8 cellular contexts compared by ENCODE assay signal in the genomic region with DNA sequence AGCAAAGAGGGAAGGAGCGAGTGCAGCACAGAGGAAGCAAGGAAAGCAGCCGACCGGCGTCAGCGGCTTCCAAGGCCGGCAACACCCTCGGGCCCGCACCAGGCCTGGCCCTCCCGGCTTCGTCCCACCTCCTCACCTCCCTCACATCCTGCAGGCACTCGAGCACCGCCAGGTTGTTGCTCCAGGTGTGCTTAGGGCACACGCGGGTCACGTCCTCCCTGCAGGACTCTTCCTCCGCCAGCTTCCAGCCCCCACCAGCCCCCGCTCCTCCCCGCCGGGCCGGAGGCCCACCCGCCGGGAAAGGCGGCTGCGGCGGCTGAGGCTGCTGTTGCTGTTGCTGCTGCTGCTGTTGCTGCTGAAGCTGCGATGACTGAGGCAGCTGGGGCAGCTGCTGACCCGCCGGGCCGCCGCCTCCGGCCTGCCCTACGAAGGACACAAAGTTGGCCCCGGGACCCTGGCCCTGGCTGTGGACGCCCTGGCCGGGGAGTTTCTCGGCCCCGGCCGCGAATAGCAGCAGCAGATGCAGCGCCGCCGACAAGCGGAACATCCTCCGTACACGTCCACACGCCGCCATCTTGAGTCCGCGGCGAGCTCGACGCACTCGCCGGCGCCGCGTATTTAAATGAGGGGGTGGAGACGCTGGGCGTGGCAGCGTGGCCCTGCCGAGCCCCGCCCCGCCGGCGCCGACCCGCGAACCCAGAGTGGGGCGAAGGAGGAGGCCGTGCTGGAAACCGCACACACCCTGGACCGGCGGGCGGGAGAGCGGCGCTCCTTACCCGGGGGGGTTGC. TPM values are rescaled to one million over a fixed set of nuclear protein-coding genes. Genes with fewer than 3 reads are reported as not detected.
DNase-seq lines count a peak whose midpoint lies in the region; ATAC-seq and TF ChIP-seq lines count a peak whose summit lies in the region.

A gene (minus strand): TSS at position 594 of the 789 bp plus-strand sequence. CDS start 20 bp downstream, at position 574.

- H3K27me3 ChIP-seq in A673 (replicated peaks; ENCODE audit: insufficient read depth, low read depth, low read length, poor library complexity), result no peaks in the 10 kb centered on the region
- H3K27me3 ChIP-seq in spleen (replicated peaks in 1 of 7), result no peaks in the 10 kb centered on the region

- peak within 1 kb of the TSS; percentile 94 for H3K27ac ChIP-seq in A673 (ENCODE audit: low read depth, low read length, poor library complexity, severe bottlenecking)
- H3K27ac ChIP-seq in spleen, result peak within 1 kb of the TSS; percentile 94 to 99 (median 98)

- no TSS peak for BruUV-seq in A673 (replicated peaks; lab: Mats Ljungman, UMichigan)

- no peaks in the 10 kb centered on the region for H3K9me3 Mint-ChIP-seq in activated B cell treated with CpG ODN at 0.5 μM for 24 hours

- peaks cover 11% of the 10 kb centered on the region for H3K4me1 ChIP-seq in A673 (ENCODE audit: insufficient read depth, low read length, poor library complexity, severe bottlenecking)
- peaks cover 18 to 60% (median 51%) of the 10 kb centered on the region in 6 donors for H3K4me1 ChIP-seq in spleen

- POLR2A ChIA-PET in A673 (lab: Charles Lee; ENCODE audit: low non-redundant PET) (interaction anchor here (0.6 kb wide), 1 partner anchor 14 kb away, joined by 10 read pairs; no protein-coding TSS in a partner anchor), activated B cell treated with CpG ODN at 0.5 μM for 24 hours (lab: Charles Lee) (interaction anchor here (0.5 to 2.2 kb wide), 18 partner anchors 10 to 1041 kb away, joined by 3 to 25 read pairs (median 4); a partner anchor contains a TSS)

- peak within 1 kb of the TSS; percentile 85 for H3K4me3 ChIP-seq in A673 (ENCODE audit: low read depth, low read length, poor library complexity, severe bottlenecking)
- peak within 1 kb of the TSS; percentile 94 to 99 for H3K4me3 ChIP-seq in cardiac fibroblast (replicated peaks in 1 of 2; ENCODE audit: low read depth in 2 of 2, low read length in 2 of 2)
- H3K4me3 ChIP-seq in spleen, result peak within 1 kb of the TSS; percentile 76 to 99 (median 94)

- DNase-seq in A673 (ENCODE audit: low spot score) (peak; percentile 96), NCI-H2227 (lab: John Stamatoyannopoulos, UW; ENCODE audit: unreplicated experiment) (peak; percentile 91), activated B cell treated with CpG ODN at 0.5 μM for 24 hours (peak; percentile 94), cardiac fibroblast (ENCODE audit: low read depth in 2 of 2) (peak; percentile 91 to 94), inferior parietal cortex (ENCODE audit: extremely low spot score) (peak; percentile 92), spleen (peak; percentile 99)

- intact Hi-C loops in A673 (cut with micrococcal nuclease; ENCODE audit: unreplicated experiment) (loop anchor here (10.0 kb wide), 1 partner anchor 112 kb away; no protein-coding TSS in a partner anchor), activated B cell treated with CpG ODN at 0.5 μM for 24 hours (cut with micrococcal nuclease) (loop anchor here (1.0 to 10.0 kb wide), 8 partner anchors 17 to 828 kb away; a partner anchor contains a TSS), spleen (cut with DNase I; ENCODE audit: low total_unique reads) (no loop called here)

- 0 to 2% (median 0%) methylated on average over 47 to 77 of the region's 77 CpGs for WGBS in spleen, 5 donors

- H3K9me3 ChIP-seq in A673 (ENCODE audit: low read depth, low read length, poor library complexity, severe bottlenecking), result peaks cover 4% of the 10 kb centered on the region
- no peaks in the 10 kb centered on the region for H3K9me3 ChIP-seq in spleen

- H3K27me3 Mint-ChIP-seq in activated B cell treated with CpG ODN at 0.5 μM for 24 hours, result no peaks in the 10 kb centered on the region

- peaks cover 3% of the 10 kb centered on the region for H3K36me3 Mint-ChIP-seq in activated B cell treated with CpG ODN at 0.5 μM for 24 hours (ENCODE audit: low read depth)

- ATAC-seq in GM18861 (IDR thresholded peaks at IDR 0.05; ENCODE audit: unreplicated experiment), result peak; percentile 92
- peak; percentile 94 for ATAC-seq in HG03095 (IDR thresholded peaks at IDR 0.05; ENCODE audit: unreplicated experiment)
- ATAC-seq in activated B cell treated with CpG ODN at 0.5 μM for 24 hours (ENCODE audit: low read depth), result peak; percentile 96

- H3K36me3 ChIP-seq in A673 (ENCODE audit: insufficient read depth, low read length, poor library complexity, severe bottlenecking) (peaks cover 17% of the 10 kb centered on the region), spleen (no peaks in the 10 kb centered on the region)

- peak within 1 kb of the TSS; percentile 91 for H3K27ac Mint-ChIP-seq in activated B cell treated with CpG ODN at 0.5 μM for 24 hours

- peak; percentile 23 to 85 (median 82) for TF ChIP-seq POLR2A in spleen (IDR thresholded peaks at IDR 0.05)

- TF ChIP-seq CTCF in A673 (conservative IDR thresholded peaks at IDR 0.05; ENCODE audit: low read depth, low read length) (no peak), activated B cell treated with CpG ODN at 0.5 μM for 24 hours (IDR thresholded peaks at IDR 0.05) (no peak), cardiac fibroblast (IDR thresholded peaks at IDR 0.05; ENCODE audit: low read depth, low read length) (no peak), spleen (IDR thresholded peaks at IDR 0.05 in 8 of 11, conservative IDR thresholded peaks at IDR 0.05 in 3 of 11) (peak in 2 of 11 experiments; percentile 23 to 37)

- CTCF ChIA-PET in A673 (lab: Charles Lee) (no interaction called here), activated B cell treated with CpG ODN at 0.5 μM for 24 hours (lab: Charles Lee) (interaction anchor here (0.8 to 1.8 kb wide), 2 partner anchors 16 to 19 kb away, joined by 3 to 5 read pairs; no protein-coding TSS in a partner anchor)

- peak within 1 kb of the TSS; percentile 94 for H3K4me3 Mint-ChIP-seq in activated B cell treated with CpG ODN at 0.5 μM for 24 hours

- peaks cover 45% of the 10 kb centered on the region for H3K4me1 Mint-ChIP-seq in activated B cell treated with CpG ODN at 0.5 μM for 24 hours

RNA-seq across cellular contexts. Expression of the gene that starts here (rescaled TPM):
- total RNA-seq in A673 (2021) (487 and 587 TPM in 2 replicates), activated B cell treated with CpG ODN at 0.5 μM for 24 hours (72.7 and 81.4 TPM in 2 replicates), spleen (100 to 1,000 TPM in 5 of 7 donors, 10 to 100 TPM in 2; 81.1 to 124 (median 110) TPM)
- 10 to 100 TPM; 14.6 to 22.5 (median 15.3) TPM for polyA plus RNA-seq in spleen

Comparison
In these comparisons a context has a peak if more than half of its experiments do, and no peak if none do; other contexts are left out.
1. Peak in every context shown above with its lines: DNase-seq, ATAC-seq, H3K4me3 ChIP-seq and H3K27ac ChIP-seq.